ENCODE assay signal across 8 cellular contexts in the genomic region with DNA sequence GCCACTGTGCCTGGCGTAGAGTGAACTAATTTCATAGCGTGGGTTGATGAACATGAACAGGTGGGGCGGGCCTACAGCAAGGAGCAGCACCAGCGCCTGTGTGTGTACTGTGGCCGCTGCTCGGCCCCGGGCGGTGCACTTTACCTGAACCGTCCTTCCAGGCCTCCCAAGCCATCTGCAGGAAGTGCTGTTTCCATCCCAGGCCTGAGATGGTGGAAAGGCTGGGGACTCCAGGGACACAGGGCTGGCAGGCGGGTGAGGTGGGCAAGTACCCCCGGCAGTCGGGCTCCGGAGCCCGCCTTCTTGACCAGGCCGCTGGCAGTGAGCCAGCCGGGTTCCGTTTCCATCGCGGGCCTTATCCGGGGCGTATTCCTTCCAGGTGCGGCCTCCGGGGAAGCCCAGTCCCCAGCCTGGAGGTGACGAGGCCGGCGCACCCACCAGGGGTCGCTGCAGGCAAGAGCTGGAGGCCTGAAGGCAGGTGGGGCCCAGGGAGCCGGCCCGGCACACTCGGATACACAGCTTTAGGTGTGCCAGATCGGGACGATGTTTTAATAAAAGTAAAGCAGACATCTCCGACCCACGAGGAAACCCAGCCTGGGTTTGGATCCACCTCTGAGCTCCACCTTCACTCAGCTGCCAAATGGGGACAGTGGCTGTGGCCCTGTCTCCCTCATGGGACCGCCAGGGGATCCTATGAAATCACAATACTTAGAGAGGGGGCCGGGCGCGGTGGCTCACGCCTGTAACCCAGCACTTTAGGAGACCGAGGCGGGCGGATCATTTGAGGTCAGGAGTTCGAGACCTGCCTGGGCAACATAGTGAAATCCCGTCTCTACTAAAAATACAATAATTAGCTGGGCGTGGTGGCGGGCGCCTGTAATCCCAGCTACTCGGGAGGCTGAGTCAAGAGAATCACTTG. TPM values are rescaled to one million over a fixed set of nuclear protein-coding genes. Genes with fewer than 3 reads are reported as not detected.
DNase-seq lines count a peak whose midpoint lies in the region; ATAC-seq and TF ChIP-seq lines count a peak whose summit lies in the region.

No MANE protein-coding gene starts in this region.

- no peaks in the 10 kb centered on the region for H3K9me2 ChIP-seq in PC-9 (ENCODE audit: insufficient read depth)

- H3K27me3 Mint-ChIP-seq in glutamatergic neuron (ENCODE audit: unreplicated experiment), result peaks cover 8% of the 10 kb centered on the region

- BruUV-seq in PC-9 (replicated peaks; lab: Mats Ljungman, UMichigan), result no TSS peak

- H3K27ac ChIP-seq in PC-9 (no peak overlapping the region), psoas muscle (no peak overlapping the region)

- 41 to 44% (median 42%) methylated on average over 48 of the region's 48 CpGs for WGBS in psoas muscle, 3 donors

- H3K9me3 ChIP-seq in PC-9 (ENCODE audit: insufficient read depth, low read depth) (no peaks in the 10 kb centered on the region), psoas muscle (no peaks in the 10 kb centered on the region)

- peak overlapping the region; percentile 76 for H3K4me2 ChIP-seq in PC-9

- H3K79me2 ChIP-seq in PC-9 (ENCODE audit: low read depth), result no peaks in the 10 kb centered on the region

- H3K4me1 Mint-ChIP-seq in glutamatergic neuron (ENCODE audit: low read depth, unreplicated experiment), result peaks cover 6% of the 10 kb centered on the region

- H3K27me3 ChIP-seq in PC-9 (ENCODE audit: insufficient read depth, low read depth) (peaks cover 8% of the 10 kb centered on the region), psoas muscle (ENCODE audit: insufficient read depth in 3 of 3, low read length in 2 of 3) (peaks cover 0 to 12% (median 2%) of the 10 kb centered on the region in 3 donors)

- H3F3A ChIP-seq in PC-9 (ENCODE audit: insufficient read depth, low read depth), result no peaks in the 10 kb centered on the region

- no peaks in the 10 kb centered on the region for H4K20me1 ChIP-seq in PC-9 (ENCODE audit: insufficient read depth)

- peak overlapping the region; percentile 63; the same call in 1 of the 2 replicates for H2AFZ ChIP-seq in PC-9

- H3K36me3 ChIP-seq in PC-9 (ENCODE audit: low read depth) (no peaks in the 10 kb centered on the region), psoas muscle (ENCODE audit: insufficient read depth in 1 of 2, low read depth in 1 of 2) (no peaks in the 10 kb centered on the region)

- POLR2A ChIA-PET in PC-9 (lab: Charles Lee; ENCODE audit: unreplicated experiment), result no interaction called here

- H3K4me3 Mint-ChIP-seq in glutamatergic neuron (ENCODE audit: unreplicated experiment), result no peak overlapping the region

- peaks cover 4% of the 10 kb centered on the region for H3K36me3 Mint-ChIP-seq in glutamatergic neuron (ENCODE audit: unreplicated experiment)

- TF ChIP-seq CTCF in AG10803 (conservative IDR thresholded peaks at IDR 0.05; ENCODE audit: low read length), result peak; percentile 68
- peak; percentile 95 for TF ChIP-seq CTCF in PC-9 (conservative IDR thresholded peaks at IDR 0.05)
- TF ChIP-seq CTCF in glutamatergic neuron (IDR thresholded peaks at IDR 0.05; ENCODE audit: partially characterized antibody, unreplicated experiment), result peak; percentile 96
- TF ChIP-seq CTCF in psoas muscle (IDR thresholded peaks at IDR 0.05), result peak; percentile 86

- ATAC-seq in GM19043 (IDR thresholded peaks at IDR 0.05; ENCODE audit: low read depth, unreplicated experiment), result peak; percentile 57
- ATAC-seq in HG03469 (IDR thresholded peaks at IDR 0.05; ENCODE audit: unreplicated experiment), result peak; percentile 65
- peak; percentile 87 to 92 (median 89) for ATAC-seq in psoas muscle

- no peak overlapping the region for H3K4me3 ChIP-seq in AG10803 (ENCODE audit: low read length)
- H3K4me3 ChIP-seq in PC-9, result peak overlapping the region; percentile 40; the same call in 1 of the 2 replicates
- no peak overlapping the region for H3K4me3 ChIP-seq in psoas muscle

- DNase-seq in AG10803 (ENCODE audit: low read depth) (peak; percentile 17), PC-9 (peak; percentile 46 to 82), glutamatergic neuron (peak; percentile 91), psoas muscle (peak; percentile 71 to 88), hippocampal formation (lab: John Stamatoyannopoulos, UW) (no peak)
- peak; percentile 55 to 59 for DNase-seq in activated T-helper 1 cell treated with anti-CD3 and anti-CD28 coated beads, Interleukin-2, amount 50 U/mL, for 16 hours (ENCODE audit: low read depth in 1 of 2, low spot score in 1 of 2)

- intact Hi-C loops in PC-9 (cut with micrococcal nuclease; ENCODE audit: unreplicated experiment), result loop anchor here (1.0 to 5.0 kb wide), 3 partner anchors 192 to 295 kb away; no protein-coding TSS in a partner anchor
- intact Hi-C loops in psoas muscle (cut with DNase I), result loop anchor here (1.0 to 10.0 kb wide), 5 partner anchors 42 to 749 kb away; no protein-coding TSS in a partner anchor

- CTCF ChIA-PET in PC-9 (lab: Charles Lee), result interaction anchor here (0.6 to 1.3 kb wide), 6 partner anchors 8 to 289 kb away, joined by 3 to 13 read pairs (median 5); no protein-coding TSS in a partner anchor

- peaks cover 6% of the 10 kb centered on the region for H3K9me3 Mint-ChIP-seq in glutamatergic neuron (ENCODE audit: unreplicated experiment)

- no peak overlapping the region for H3K27ac Mint-ChIP-seq in glutamatergic neuron (ENCODE audit: unreplicated experiment)

- no peaks in the 10 kb centered on the region for H3K4me1 ChIP-seq in PC-9 (replicated peaks; ENCODE audit: insufficient read depth)
- H3K4me1 ChIP-seq in psoas muscle, result no peaks in the 10 kb centered on the region

RNA-seq across cellular contexts. Expression of a gene that starts 22.7 kb away (rescaled TPM):
- total RNA-seq in PC-9 (2021) (127 and 170 TPM in 2 replicates), glutamatergic neuron (ENCODE audit: unreplicated experiment) (85.8 TPM), psoas muscle (10 to 100 TPM; 40.1 to 61.7 (median 51.7) TPM)
- polyA plus RNA-seq in psoas muscle, result 100 to 1,000 TPM in 1 of 3 donors, 10 to 100 TPM in 2; 55.1 to 139 (median 80.0) TPM

Comparison
In these comparisons a context has a peak if more than half of its experiments do, and no peak if none do; other contexts are left out.
1. DNase-seq: peak in AG10803 (single experiment), PC-9 (2 of 2), activated T-helper 1 cell treated with anti-CD3 and anti-CD28 coated beads, Interleukin-2, amount 50 U/mL, for 16 hours (2 of 2), glutamatergic neuron (single experiment) and psoas muscle (2 of 2); none in hippocampal formation (0 of 2).
2. Peak in every context shown above with its lines, with median percentiles within 50 percentile points of each other: CTCF ChIP-seq and ATAC-seq.